9 cellular contexts compared by ENCODE assay signal in the genomic region with DNA sequence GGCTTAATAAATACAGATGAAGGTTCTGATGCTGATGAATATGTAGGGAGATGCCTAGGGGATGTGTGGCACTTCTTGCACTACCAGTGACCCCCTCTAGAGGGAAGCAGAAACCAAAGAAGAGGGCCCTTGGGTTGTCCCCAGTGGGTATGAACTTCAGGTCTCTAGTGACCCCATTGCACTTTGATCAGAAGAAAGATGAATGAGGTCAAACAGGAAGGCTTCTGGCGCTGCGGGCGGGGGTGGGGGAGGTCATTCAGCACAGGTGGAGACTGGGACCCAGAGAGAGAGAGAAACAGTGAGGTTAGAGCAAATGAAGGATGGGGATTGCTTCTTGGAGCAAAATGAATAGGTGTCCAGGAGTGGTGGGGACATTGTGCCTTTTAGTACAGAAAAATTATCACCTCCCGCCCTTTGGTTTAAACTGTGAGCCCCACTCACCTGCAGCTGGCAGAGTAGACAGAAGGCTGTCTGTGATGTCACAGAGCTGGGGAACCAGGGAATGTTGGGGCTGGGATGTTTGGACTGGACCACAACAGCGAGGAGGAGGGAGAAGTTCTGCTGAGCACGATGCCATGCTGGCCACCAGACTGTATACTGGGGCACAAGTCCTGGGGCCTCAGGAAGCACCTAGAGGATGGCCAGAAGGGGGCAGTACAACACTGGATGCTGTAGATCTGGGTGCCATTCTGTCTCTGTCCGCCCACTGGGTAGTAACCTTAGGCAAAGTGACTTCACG. TPM values are rescaled to one million over a fixed set of nuclear protein-coding genes. Genes with fewer than 3 reads are reported as not detected.
DNase-seq lines count a peak whose midpoint lies in the region; ATAC-seq, FAIRE-seq and TF ChIP-seq lines count a peak whose summit lies in the region.
"Had no signal": no experiment of that assay in that cellular context is flagged by ENCODE, and none has a peak within 500 bp of the region (broad histone marks: within the 10 kb centered on the region; RNA-seq: fewer than 3 reads in every experiment).

A gene with protein sequence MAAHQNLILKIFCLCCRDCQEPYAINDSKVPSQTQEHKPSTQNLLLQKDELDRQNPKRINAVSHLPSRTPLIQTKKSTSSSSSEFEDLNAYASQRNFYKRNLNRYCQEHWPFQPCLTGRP (minus strand): TSS at position 599 of the 739 bp plus-strand sequence. CDS start 10,469 bp downstream, outside the sequence.

- in situ Hi-C loops in G401 (cut with HindIII; ENCODE audit: low sequenced_read_pairs) = no loop called here

- peak; percentile 37 for DNase-seq in G401 (ENCODE audit: low spot score)
- peak; percentile 54 for DNase-seq in H54 (ENCODE audit: insufficient read length, low spot score)
- peak; percentile 43 for DNase-seq in MG63
- DNase-seq in SK-N-DZ (ENCODE audit: low spot score) = peak; percentile 46
- DNase-seq in activated effector memory CD4-positive, alpha-beta T cell treated with anti-CD3 and anti-CD28 coated beads, Interleukin-2, amount 50 U/mL, for 16 hours = peak; percentile 90
- peak in 39 of 42 donors; percentile 18 to 78 (median 52) for DNase-seq in head of caudate nucleus
- peak; percentile 55 for DNase-seq in retina

- peaks cover 7% of the 10 kb centered on the region for H3K9me3 ChIP-seq in MG63

- no peak within 1 kb of the TSS for H3K4me3 ChIP-seq in MG63

- peak; percentile 95 for FAIRE-seq in H54 (lab: Jason Lieb, UNC)

- no peak for ATAC-seq in GM18520 (IDR thresholded peaks at IDR 0.05; ENCODE audit: unreplicated experiment)

- intact Hi-C loops in head of caudate nucleus (cut with DNase I) = loop anchor here (5.0 kb wide), 1 partner anchor 231 kb away; no protein-coding TSS in a partner anchor

- H3K27me3 ChIP-seq in MG63 = no peaks in the 10 kb centered on the region

- no peaks in the 10 kb centered on the region for H3K36me3 ChIP-seq in MG63

- no peak for TF ChIP-seq POLR2A in H54 (IDR thresholded peaks at IDR 0.05; ENCODE audit: low read depth, low read length)

RNA-seq across cellular contexts. Expression of the gene that starts here (rescaled TPM):
- not detected in 2 replicates for total RNA-seq in G401 (2014; rRNA removed; shearing (Covaris generic))
- total RNA-seq in MG63 (2014; rRNA removed; shearing (Covaris generic); ENCODE audit: low replicate concordance) = not detected in 2 replicates
- not detected in 2 replicates for polyA plus RNA-seq in SK-N-DZ (2014; cell fraction: cytosol; rRNA removed)
- polyA plus RNA-seq in SK-N-DZ (2014; cell fraction: nucleus; rRNA removed) = not detected in 2 replicates
- polyA plus RNA-seq: esophagus had no signal

Comparison
In these comparisons a context has a peak if more than half of its experiments do, and no peak if none do; other contexts are left out.
1. Peak in DNase-seq in G401; RNA of the gene not detected or under 1 TPM.
2. Peak in DNase-seq in MG63; RNA of the gene not detected or under 1 TPM.
3. DNase-seq: peak in every context shown above with its lines; median percentile 90 in activated effector memory CD4-positive, alpha-beta T cell treated with anti-CD3 and anti-CD28 coated beads, Interleukin-2, amount 50 U/mL, for 16 hours; 55 in retina; 54 in H54; 52 in head of caudate nucleus; 46 in SK-N-DZ; 43 in MG63; 37 in G401.